ENCODE assay signal across 1 cellular context in the genomic region with DNA sequence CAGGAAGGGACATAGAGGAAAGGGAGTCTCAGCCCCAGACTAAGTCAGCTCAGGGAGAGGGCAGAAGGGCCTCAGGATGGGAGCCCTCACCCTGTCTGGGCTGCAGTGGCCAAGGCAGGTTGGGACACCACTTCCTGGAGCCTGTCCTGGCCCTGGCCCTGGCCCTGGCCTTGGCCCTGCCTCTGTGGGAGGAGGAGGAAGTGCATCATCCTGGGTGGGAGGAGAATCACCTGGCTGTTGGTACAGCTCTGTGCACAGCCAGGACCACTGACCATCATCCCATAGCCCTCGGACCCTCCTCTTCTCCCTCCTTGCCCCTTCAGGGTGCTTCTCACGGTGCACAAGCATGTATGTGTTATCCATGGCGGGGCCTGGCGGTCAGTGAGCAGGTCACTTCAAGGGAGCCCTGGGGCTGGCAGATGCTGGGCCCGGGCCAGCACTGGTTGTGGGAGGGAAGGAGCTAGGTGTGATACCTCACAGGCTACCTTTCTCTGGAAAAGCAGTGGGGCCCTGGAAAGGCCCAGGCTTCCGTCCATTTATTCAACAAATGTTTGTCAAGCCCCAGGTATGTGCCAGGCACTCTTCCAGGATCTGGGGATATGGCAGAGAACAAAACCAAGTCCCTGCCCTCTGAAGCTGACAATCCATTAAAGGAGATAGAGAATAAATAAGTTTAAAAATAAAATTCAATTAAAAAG.
A peak's percentile ranks its signal among the peaks of the same experiment; 100 is the strongest.
TF ChIP-seq lines count a peak whose summit lies in the region.

No MANE protein-coding gene starts in this region.

TF ChIP-seq in HepG2, 621 proteins besides CTCF, POLR2A, EP300 and RAD21 (continued from another document and continues in another):
- TF ChIP-seq, protein P1, sequence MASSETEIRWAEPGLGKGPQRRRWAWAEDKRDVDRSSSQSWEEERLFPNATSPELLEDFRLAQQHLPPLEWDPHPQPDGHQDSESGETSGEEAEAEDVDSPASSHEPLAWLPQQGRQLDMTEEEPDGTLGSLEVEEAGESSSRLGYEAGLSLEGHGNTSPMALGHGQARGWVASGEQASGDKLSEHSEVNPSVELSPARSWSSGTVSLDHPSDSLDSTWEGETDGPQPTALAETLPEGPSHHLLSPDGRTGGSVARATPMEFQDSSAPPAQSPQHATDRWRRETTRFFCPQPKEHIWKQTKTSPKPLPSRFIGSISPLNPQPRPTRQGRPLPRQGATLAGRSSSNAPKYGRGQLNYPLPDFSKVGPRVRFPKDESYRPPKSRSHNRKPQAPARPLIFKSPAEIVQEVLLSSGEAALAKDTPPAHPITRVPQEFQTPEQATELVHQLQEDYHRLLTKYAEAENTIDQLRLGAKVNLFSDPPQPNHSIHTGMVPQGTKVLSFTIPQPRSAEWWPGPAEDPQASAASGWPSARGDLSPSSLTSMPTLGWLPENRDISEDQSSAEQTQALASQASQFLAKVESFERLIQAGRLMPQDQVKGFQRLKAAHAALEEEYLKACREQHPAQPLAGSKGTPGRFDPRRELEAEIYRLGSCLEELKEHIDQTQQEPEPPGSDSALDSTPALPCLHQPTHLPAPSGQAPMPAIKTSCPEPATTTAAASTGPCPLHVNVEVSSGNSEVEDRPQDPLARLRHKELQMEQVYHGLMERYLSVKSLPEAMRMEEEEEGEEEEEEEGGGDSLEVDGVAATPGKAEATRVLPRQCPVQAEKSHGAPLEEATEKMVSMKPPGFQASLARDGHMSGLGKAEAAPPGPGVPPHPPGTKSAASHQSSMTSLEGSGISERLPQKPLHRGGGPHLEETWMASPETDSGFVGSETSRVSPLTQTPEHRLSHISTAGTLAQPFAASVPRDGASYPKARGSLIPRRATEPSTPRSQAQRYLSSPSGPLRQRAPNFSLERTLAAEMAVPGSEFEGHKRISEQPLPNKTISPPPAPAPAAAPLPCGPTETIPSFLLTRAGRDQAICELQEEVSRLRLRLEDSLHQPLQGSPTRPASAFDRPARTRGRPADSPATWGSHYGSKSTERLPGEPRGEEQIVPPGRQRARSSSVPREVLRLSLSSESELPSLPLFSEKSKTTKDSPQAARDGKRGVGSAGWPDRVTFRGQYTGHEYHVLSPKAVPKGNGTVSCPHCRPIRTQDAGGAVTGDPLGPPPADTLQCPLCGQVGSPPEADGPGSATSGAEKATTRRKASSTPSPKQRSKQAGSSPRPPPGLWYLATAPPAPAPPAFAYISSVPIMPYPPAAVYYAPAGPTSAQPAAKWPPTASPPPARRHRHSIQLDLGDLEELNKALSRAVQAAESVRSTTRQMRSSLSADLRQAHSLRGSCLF (CRISPR knock-in tag; IDR thresholded peaks at IDR 0.05; ENCODE audit: borderline replicate concordance) = no peak
- TF ChIP-seq, protein P2, sequence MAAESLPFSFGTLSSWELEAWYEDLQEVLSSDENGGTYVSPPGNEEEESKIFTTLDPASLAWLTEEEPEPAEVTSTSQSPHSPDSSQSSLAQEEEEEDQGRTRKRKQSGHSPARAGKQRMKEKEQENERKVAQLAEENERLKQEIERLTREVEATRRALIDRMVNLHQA (CRISPR knock-in tag; IDR thresholded peaks at IDR 0.05) = no peak
- TF ChIP-seq ZNF207 (IDR thresholded peaks at IDR 0.05; ENCODE audit: borderline replicate concordance) = no peak
- TF ChIP-seq KLF13 (CRISPR knock-in tag; IDR thresholded peaks at IDR 0.05) = no peak
- TF ChIP-seq, protein P3, sequence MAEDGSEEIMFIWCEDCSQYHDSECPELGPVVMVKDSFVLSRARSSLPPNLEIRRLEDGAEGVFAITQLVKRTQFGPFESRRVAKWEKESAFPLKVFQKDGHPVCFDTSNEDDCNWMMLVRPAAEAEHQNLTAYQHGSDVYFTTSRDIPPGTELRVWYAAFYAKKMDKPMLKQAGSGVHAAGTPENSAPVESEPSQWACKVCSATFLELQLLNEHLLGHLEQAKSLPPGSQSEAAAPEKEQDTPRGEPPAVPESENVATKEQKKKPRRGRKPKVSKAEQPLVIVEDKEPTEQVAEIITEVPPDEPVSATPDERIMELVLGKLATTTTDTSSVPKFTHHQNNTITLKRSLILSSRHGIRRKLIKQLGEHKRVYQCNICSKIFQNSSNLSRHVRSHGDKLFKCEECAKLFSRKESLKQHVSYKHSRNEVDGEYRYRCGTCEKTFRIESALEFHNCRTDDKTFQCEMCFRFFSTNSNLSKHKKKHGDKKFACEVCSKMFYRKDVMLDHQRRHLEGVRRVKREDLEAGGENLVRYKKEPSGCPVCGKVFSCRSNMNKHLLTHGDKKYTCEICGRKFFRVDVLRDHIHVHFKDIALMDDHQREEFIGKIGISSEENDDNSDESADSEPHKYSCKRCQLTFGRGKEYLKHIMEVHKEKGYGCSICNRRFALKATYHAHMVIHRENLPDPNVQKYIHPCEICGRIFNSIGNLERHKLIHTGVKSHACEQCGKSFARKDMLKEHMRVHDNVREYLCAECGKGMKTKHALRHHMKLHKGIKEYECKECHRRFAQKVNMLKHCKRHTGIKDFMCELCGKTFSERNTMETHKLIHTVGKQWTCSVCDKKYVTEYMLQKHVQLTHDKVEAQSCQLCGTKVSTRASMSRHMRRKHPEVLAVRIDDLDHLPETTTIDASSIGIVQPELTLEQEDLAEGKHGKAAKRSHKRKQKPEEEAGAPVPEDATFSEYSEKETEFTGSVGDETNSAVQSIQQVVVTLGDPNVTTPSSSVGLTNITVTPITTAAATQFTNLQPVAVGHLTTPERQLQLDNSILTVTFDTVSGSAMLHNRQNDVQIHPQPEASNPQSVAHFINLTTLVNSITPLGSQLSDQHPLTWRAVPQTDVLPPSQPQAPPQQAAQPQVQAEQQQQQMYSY (CRISPR knock-in tag; IDR thresholded peaks at IDR 0.05) = no peak
- no peak for TF ChIP-seq LCORL (IDR thresholded peaks at IDR 0.05)
- TF ChIP-seq LCORL (CRISPR knock-in tag; IDR thresholded peaks at IDR 0.05) = 0 out of 2 replicates have a peak, but pooled peaks have one; percentile 41
- TF ChIP-seq, protein P4, sequence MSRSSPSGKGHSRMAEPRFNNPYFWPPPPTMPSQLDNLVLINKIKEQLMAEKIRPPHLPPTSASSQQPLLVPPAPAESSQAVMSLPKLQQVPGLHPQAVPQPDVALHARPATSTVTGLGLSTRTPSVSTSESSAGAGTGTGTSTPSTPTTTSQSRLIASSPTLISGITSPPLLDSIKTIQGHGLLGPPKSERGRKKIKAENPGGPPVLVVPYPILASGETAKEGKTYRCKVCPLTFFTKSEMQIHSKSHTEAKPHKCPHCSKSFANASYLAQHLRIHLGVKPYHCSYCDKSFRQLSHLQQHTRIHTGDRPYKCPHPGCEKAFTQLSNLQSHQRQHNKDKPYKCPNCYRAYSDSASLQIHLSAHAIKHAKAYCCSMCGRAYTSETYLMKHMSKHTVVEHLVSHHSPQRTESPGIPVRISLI (CRISPR knock-in tag; IDR thresholded peaks at IDR 0.05; ENCODE audit: borderline replicate concordance) = no peak
- TF ChIP-seq ZNF510 (CRISPR knock-in tag; IDR thresholded peaks at IDR 0.05; ENCODE audit: low read depth) = no peak
- TF ChIP-seq, protein P5, sequence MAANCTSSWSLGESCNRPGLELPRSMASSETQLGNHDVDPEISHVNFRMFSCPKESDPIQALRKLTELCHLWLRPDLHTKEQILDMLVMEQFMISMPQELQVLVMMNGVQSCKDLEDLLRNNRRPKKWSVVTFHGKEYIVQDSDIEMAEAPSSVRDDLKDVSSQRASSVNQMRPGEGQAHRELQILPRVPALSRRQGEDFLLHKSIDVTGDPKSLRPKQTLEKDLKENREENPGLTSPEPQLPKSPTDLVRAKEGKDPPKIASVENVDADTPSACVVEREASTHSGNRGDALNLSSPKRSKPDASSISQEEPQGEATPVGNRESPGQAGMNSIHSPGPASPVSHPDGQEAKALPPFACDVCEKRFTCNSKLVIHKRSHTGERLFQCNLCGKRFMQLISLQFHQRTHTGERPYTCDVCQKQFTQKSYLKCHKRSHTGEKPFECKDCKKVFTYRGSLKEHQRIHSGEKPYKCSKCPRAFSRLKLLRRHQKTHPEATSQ (CRISPR knock-in tag; IDR thresholded peaks at IDR 0.05; ENCODE audit: borderline replicate concordance) = no peak
- no peak for TF ChIP-seq YEATS4 (CRISPR knock-in tag; IDR thresholded peaks at IDR 0.05; ENCODE audit: borderline replicate concordance)
- peak; percentile 72 for TF ChIP-seq NCOA2 (CRISPR knock-in tag; IDR thresholded peaks at IDR 0.05)
- TF ChIP-seq BRCA1 (CRISPR knock-in tag; IDR thresholded peaks at IDR 0.05) = no peak
- TF ChIP-seq EHMT2 (IDR thresholded peaks at IDR 0.05; ENCODE audit: borderline replicate concordance, low read depth, low read length) = no peak
- 0 out of 2 replicates have a peak, but pooled peaks have one; percentile 3 for TF ChIP-seq ZNF274 (CRISPR knock-in tag; IDR thresholded peaks at IDR 0.05)
- no peak for TF ChIP-seq KDM4B (CRISPR knock-in tag; IDR thresholded peaks at IDR 0.05)
- TF ChIP-seq, protein P6, sequence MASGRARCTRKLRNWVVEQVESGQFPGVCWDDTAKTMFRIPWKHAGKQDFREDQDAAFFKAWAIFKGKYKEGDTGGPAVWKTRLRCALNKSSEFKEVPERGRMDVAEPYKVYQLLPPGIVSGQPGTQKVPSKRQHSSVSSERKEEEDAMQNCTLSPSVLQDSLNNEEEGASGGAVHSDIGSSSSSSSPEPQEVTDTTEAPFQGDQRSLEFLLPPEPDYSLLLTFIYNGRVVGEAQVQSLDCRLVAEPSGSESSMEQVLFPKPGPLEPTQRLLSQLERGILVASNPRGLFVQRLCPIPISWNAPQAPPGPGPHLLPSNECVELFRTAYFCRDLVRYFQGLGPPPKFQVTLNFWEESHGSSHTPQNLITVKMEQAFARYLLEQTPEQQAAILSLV (CRISPR knock-in tag; IDR thresholded peaks at IDR 0.05; ENCODE audit: borderline replicate concordance) = no peak
- no peak for TF ChIP-seq GABPA (IDR thresholded peaks at IDR 0.05; ENCODE audit: low read depth, low read length)
- TF ChIP-seq GABPA (CRISPR knock-in tag; IDR thresholded peaks at IDR 0.05; ENCODE audit: low read depth) = no peak
- TF ChIP-seq, protein P7, sequence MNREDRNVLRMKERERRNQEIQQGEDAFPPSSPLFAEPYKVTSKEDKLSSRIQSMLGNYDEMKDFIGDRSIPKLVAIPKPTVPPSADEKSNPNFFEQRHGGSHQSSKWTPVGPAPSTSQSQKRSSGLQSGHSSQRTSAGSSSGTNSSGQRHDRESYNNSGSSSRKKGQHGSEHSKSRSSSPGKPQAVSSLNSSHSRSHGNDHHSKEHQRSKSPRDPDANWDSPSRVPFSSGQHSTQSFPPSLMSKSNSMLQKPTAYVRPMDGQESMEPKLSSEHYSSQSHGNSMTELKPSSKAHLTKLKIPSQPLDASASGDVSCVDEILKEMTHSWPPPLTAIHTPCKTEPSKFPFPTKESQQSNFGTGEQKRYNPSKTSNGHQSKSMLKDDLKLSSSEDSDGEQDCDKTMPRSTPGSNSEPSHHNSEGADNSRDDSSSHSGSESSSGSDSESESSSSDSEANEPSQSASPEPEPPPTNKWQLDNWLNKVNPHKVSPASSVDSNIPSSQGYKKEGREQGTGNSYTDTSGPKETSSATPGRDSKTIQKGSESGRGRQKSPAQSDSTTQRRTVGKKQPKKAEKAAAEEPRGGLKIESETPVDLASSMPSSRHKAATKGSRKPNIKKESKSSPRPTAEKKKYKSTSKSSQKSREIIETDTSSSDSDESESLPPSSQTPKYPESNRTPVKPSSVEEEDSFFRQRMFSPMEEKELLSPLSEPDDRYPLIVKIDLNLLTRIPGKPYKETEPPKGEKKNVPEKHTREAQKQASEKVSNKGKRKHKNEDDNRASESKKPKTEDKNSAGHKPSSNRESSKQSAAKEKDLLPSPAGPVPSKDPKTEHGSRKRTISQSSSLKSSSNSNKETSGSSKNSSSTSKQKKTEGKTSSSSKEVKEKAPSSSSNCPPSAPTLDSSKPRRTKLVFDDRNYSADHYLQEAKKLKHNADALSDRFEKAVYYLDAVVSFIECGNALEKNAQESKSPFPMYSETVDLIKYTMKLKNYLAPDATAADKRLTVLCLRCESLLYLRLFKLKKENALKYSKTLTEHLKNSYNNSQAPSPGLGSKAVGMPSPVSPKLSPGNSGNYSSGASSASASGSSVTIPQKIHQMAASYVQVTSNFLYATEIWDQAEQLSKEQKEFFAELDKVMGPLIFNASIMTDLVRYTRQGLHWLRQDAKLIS (CRISPR knock-in tag; IDR thresholded peaks at IDR 0.05) = no peak
- no peak for TF ChIP-seq ZNF564 (CRISPR knock-in tag; IDR thresholded peaks at IDR 0.05)
- no peak for TF ChIP-seq ZNF343 (CRISPR knock-in tag; IDR thresholded peaks at IDR 0.05)
- TF ChIP-seq, protein P8, sequence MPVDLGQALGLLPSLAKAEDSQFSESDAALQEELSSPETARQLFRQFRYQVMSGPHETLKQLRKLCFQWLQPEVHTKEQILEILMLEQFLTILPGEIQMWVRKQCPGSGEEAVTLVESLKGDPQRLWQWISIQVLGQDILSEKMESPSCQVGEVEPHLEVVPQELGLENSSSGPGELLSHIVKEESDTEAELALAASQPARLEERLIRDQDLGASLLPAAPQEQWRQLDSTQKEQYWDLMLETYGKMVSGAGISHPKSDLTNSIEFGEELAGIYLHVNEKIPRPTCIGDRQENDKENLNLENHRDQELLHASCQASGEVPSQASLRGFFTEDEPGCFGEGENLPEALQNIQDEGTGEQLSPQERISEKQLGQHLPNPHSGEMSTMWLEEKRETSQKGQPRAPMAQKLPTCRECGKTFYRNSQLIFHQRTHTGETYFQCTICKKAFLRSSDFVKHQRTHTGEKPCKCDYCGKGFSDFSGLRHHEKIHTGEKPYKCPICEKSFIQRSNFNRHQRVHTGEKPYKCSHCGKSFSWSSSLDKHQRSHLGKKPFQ (CRISPR knock-in tag; IDR thresholded peaks at IDR 0.05; ENCODE audit: insufficient replicate concordance) = no peak
- no peak for TF ChIP-seq ONECUT2 (CRISPR knock-in tag; IDR thresholded peaks at IDR 0.05)
- TF ChIP-seq CENPX (CRISPR knock-in tag; IDR thresholded peaks at IDR 0.05) = no peak
- TF ChIP-seq, protein P9, sequence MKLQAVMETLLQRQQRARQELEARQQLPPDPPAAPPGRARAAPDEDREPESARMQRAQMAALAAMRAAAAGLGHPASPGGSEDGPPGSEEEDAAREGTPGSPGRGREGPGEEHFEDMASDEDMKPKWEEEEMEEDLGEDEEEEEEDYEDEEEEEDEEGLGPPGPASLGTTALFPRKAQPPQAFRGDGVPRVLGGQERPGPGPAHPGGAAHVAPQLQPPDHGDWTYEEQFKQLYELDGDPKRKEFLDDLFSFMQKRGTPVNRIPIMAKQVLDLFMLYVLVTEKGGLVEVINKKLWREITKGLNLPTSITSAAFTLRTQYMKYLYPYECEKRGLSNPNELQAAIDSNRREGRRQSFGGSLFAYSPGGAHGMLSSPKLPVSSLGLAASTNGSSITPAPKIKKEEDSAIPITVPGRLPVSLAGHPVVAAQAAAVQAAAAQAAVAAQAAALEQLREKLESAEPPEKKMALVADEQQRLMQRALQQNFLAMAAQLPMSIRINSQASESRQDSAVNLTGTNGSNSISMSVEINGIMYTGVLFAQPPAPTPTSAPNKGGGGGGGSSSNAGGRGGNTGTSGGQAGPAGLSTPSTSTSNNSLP (IDR thresholded peaks at IDR 0.05; ENCODE audit: low read depth, low read length) = no peak
- no peak for TF ChIP-seq U2AF1 (optimal IDR thresholded peaks at IDR 0.05; ENCODE audit: low read depth, low read length)
- TF ChIP-seq ZNF615 (CRISPR knock-in tag; IDR thresholded peaks at IDR 0.05; ENCODE audit: borderline replicate concordance) = no peak
- TF ChIP-seq, protein P10, sequence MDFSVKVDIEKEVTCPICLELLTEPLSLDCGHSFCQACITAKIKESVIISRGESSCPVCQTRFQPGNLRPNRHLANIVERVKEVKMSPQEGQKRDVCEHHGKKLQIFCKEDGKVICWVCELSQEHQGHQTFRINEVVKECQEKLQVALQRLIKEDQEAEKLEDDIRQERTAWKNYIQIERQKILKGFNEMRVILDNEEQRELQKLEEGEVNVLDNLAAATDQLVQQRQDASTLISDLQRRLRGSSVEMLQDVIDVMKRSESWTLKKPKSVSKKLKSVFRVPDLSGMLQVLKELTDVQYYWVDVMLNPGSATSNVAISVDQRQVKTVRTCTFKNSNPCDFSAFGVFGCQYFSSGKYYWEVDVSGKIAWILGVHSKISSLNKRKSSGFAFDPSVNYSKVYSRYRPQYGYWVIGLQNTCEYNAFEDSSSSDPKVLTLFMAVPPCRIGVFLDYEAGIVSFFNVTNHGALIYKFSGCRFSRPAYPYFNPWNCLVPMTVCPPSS (IDR thresholded peaks at IDR 0.05) = no peak
- TF ChIP-seq ZNF335 (CRISPR knock-in tag; IDR thresholded peaks at IDR 0.05) = no peak
